21 cellular contexts compared by ENCODE assay signal in the genomic region with DNA sequence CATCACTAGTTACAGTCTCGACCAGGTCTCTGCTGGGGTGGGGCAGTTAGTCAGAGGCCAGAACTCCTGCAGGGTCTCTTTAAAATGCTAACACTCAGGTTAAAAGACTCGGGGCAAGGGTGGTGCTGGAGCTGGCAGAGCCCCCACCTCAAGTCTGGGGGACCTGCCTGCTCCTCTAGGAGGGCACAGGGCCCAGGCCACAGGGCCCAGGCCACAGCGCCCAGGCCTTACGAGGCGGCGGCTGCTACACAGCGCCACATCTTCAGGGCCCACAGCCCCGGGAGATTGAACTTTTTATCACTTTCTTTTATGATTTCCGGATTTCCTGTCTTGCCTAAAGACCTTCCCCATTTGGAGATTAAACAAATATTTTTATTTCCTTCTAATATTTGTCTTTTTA. TPM values are rescaled to one million over a fixed set of nuclear protein-coding genes. Genes with fewer than 3 reads are reported as not detected.
"Had no signal": no experiment of that assay in that cellular context is flagged by ENCODE, and none has a peak within 500 bp of the region (broad histone marks: within the 10 kb centered on the region; RNA-seq: fewer than 3 reads in every experiment).

No MANE protein-coding gene starts in this region.

- H3K36me3 Mint-ChIP-seq: mesothelial cell of epicardium, neural progenitor cell had no signal

- FAIRE-seq: pancreas had no signal

- H3K27me3 Mint-ChIP-seq: activated T-helper 17 cell treated with anti-CD3 and anti-CD28 coated beads, Interleukin-2, amount 50 U/mL, for 72 hours; stimulated activated naive CD8-positive, alpha-beta T cell treated with anti-CD3 and anti-CD28 coated beads, Interleukin-15, Interleukin-2, amounts not matched to agents 100 ng/mL and 50 ng/mL, for 24 hours had no signal

- H3K27ac ChIP-seq: cardiac muscle cell, dorsolateral prefrontal cortex, gastrocnemius medialis, heart left ventricle, lower lobe of right lung, neural progenitor cell, pancreas, suprapubic skin had no signal

- H3K27ac Mint-ChIP-seq: activated T-helper 17 cell treated with anti-CD3 and anti-CD28 coated beads, Interleukin-2, amount 50 U/mL, for 72 hours; endodermal cell; mesothelial cell of epicardium; neural progenitor cell; stimulated activated naive CD8-positive, alpha-beta T cell treated with anti-CD3 and anti-CD28 coated beads, Interleukin-15, Interleukin-2, amounts not matched to agents 100 ng/mL and 50 ng/mL, for 24 hours had no signal

- H3K4me3 Mint-ChIP-seq: activated T-helper 17 cell treated with anti-CD3 and anti-CD28 coated beads, Interleukin-2, amount 50 U/mL, for 72 hours; endodermal cell; mesothelial cell of epicardium; neural progenitor cell; stimulated activated naive CD8-positive, alpha-beta T cell treated with anti-CD3 and anti-CD28 coated beads, Interleukin-15, Interleukin-2, amounts not matched to agents 100 ng/mL and 50 ng/mL, for 24 hours had no signal

- H3K4me2 ChIP-seq: neural progenitor cell had no signal

- H3K9me3 Mint-ChIP-seq: activated T-helper 17 cell treated with anti-CD3 and anti-CD28 coated beads, Interleukin-2, amount 50 U/mL, for 72 hours; endodermal cell; mesothelial cell of epicardium; neural progenitor cell; stimulated activated naive CD8-positive, alpha-beta T cell treated with anti-CD3 and anti-CD28 coated beads, Interleukin-15, Interleukin-2, amounts not matched to agents 100 ng/mL and 50 ng/mL, for 24 hours had no signal

- H2AFZ ChIP-seq: neural progenitor cell had no signal

- H3K9me3 ChIP-seq: gastrocnemius medialis, heart left ventricle, lower lobe of right lung, pancreas, suprapubic skin had no signal

- H3K9ac ChIP-seq: neural progenitor cell had no signal

- H3K36me3 ChIP-seq: cardiac muscle cell, gastrocnemius medialis, heart left ventricle, lower lobe of right lung, neural progenitor cell, pancreas, suprapubic skin had no signal

- ATAC-seq: activated T-helper 17 cell treated with anti-CD3 and anti-CD28 coated beads, Interleukin-2, amount 50 U/mL, for 72 hours; gastrocnemius medialis; heart left ventricle; lower lobe of right lung; pancreas; sciatic nerve had no signal

- H3K4me1 ChIP-seq: gastrocnemius medialis had no signal

- DNase-seq: activated CD4-positive, alpha-beta T cell treated with anti-CD3 and anti-CD28 coated beads, Interleukin-2, amount 50 U/mL, for 1 hour; activated CD4-positive, CD25-positive, alpha-beta regulatory T cell; activated naive CD4-positive, alpha-beta T cell treated with Interleukin-2 at 50 U/mL for 16 hours; activated T-cell treated with anti-CD3 and anti-CD28 coated beads for 4 hours; dorsolateral prefrontal cortex; endodermal cell; erythroblast; gastrocnemius medialis; heart left ventricle; lower lobe of right lung; pancreas; T-helper 1 cell; T1000; trophoblast cell had no signal

- H3K4me3 ChIP-seq: cardiac muscle cell, dorsolateral prefrontal cortex, gastrocnemius medialis, heart left ventricle, lower lobe of right lung, neural progenitor cell, pancreas, suprapubic skin had no signal

- H3K27me3 ChIP-seq: cardiac muscle cell, dorsolateral prefrontal cortex, gastrocnemius medialis, heart left ventricle, neural progenitor cell, pancreas, suprapubic skin had no signal

RNA-seq across cellular contexts. Expression of a gene that starts 40.8 kb away (rescaled TPM):
- total RNA-seq: gastrocnemius medialis had no signal
- polyA plus RNA-seq: cardiac muscle cell had no signal
